ENCODE assay signal across 1 cellular context in genomic region chr12:62957233-62957953, GRCh38.
TF ChIP-seq lines count a peak whose summit lies in the region.

No MANE protein-coding gene starts in this region.

TF ChIP-seq in HepG2, 621 proteins besides CTCF, POLR2A, EP300 and RAD21 (continued from another document and continues in another):
- TF ChIP-seq, protein P1, sequence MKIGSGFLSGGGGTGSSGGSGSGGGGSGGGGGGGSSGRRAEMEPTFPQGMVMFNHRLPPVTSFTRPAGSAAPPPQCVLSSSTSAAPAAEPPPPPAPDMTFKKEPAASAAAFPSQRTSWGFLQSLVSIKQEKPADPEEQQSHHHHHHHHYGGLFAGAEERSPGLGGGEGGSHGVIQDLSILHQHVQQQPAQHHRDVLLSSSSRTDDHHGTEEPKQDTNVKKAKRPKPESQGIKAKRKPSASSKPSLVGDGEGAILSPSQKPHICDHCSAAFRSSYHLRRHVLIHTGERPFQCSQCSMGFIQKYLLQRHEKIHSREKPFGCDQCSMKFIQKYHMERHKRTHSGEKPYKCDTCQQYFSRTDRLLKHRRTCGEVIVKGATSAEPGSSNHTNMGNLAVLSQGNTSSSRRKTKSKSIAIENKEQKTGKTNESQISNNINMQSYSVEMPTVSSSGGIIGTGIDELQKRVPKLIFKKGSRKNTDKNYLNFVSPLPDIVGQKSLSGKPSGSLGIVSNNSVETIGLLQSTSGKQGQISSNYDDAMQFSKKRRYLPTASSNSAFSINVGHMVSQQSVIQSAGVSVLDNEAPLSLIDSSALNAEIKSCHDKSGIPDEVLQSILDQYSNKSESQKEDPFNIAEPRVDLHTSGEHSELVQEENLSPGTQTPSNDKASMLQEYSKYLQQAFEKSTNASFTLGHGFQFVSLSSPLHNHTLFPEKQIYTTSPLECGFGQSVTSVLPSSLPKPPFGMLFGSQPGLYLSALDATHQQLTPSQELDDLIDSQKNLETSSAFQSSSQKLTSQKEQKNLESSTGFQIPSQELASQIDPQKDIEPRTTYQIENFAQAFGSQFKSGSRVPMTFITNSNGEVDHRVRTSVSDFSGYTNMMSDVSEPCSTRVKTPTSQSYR (CRISPR knock-in tag; IDR thresholded peaks at IDR 0.05; ENCODE audit: borderline replicate concordance) = no peak
- TF ChIP-seq ARNTL (CRISPR knock-in tag; IDR thresholded peaks at IDR 0.05) (no peak), KDM6A (CRISPR knock-in tag; IDR thresholded peaks at IDR 0.05; ENCODE audit: low read depth) (0 out of 2 replicates have a peak, but pooled peaks have one; percentile 42), KIAA2018 (CRISPR knock-in tag; IDR thresholded peaks at IDR 0.05; ENCODE audit: borderline replicate concordance) (no peak), ZNF496 (CRISPR knock-in tag; IDR thresholded peaks at IDR 0.05; ENCODE audit: insufficient replicate concordance) (no peak), RARA (CRISPR knock-in tag; IDR thresholded peaks at IDR 0.05) (peak; percentile 25; the same call in 1 of the 2 replicates), AKAP8 (CRISPR knock-in tag; IDR thresholded peaks at IDR 0.05) (no peak), RAD51 (IDR thresholded peaks at IDR 0.05; ENCODE audit: borderline replicate concordance) (no peak), GABPB1 (CRISPR knock-in tag; IDR thresholded peaks at IDR 0.05) (no peak), SPEN (CRISPR knock-in tag; IDR thresholded peaks at IDR 0.05; ENCODE audit: low read depth) (no peak), MEIS2 (CRISPR knock-in tag; IDR thresholded peaks at IDR 0.05) (no peak), IKZF5 (CRISPR knock-in tag; IDR thresholded peaks at IDR 0.05) (no peak), FOXA3 (CRISPR knock-in tag; IDR thresholded peaks at IDR 0.05) (peak; percentile 71), FIP1L1 (IDR thresholded peaks at IDR 0.05; ENCODE audit: borderline replicate concordance, insufficient read depth, low read depth, low read length) (no peak), RFX1 (IDR thresholded peaks at IDR 0.05) (no peak), ZNF136 (CRISPR knock-in tag; IDR thresholded peaks at IDR 0.05; ENCODE audit: low read depth) (no peak), ZNF547 (CRISPR knock-in tag; IDR thresholded peaks at IDR 0.05) (no peak), ZNF552 (CRISPR knock-in tag; IDR thresholded peaks at IDR 0.05; ENCODE audit: borderline replicate concordance) (no peak), ZNF326 (CRISPR knock-in tag; IDR thresholded peaks at IDR 0.05; ENCODE audit: borderline replicate concordance) (no peak), ZNF749 (CRISPR knock-in tag; IDR thresholded peaks at IDR 0.05; ENCODE audit: borderline replicate concordance) (no peak), KLF11 (CRISPR knock-in tag; IDR thresholded peaks at IDR 0.05) (no peak), PREB (CRISPR knock-in tag; IDR thresholded peaks at IDR 0.05) (no peak), CREM (IDR thresholded peaks at IDR 0.05) (peak; percentile 32; the same call in 1 of the 2 replicates), CREM (CRISPR knock-in tag; IDR thresholded peaks at IDR 0.05) (no peak), JUN (CRISPR knock-in tag; IDR thresholded peaks at IDR 0.05) (no peak), MED1 (CRISPR knock-in tag; IDR thresholded peaks at IDR 0.05) (peak; percentile 29; the same call in 1 of the 2 replicates), SRSF1 (optimal IDR thresholded peaks at IDR 0.05; ENCODE audit: low read depth, low read length) (no peak), HOXA5 (CRISPR knock-in tag; IDR thresholded peaks at IDR 0.05) (no peak), HOXA7 (CRISPR knock-in tag; IDR thresholded peaks at IDR 0.05) (no peak), ZNF569 (CRISPR knock-in tag; IDR thresholded peaks at IDR 0.05; ENCODE audit: borderline replicate concordance) (no peak), ZNF598 (CRISPR knock-in tag; IDR thresholded peaks at IDR 0.05; ENCODE audit: borderline replicate concordance) (no peak), ZNF691 (CRISPR knock-in tag; IDR thresholded peaks at IDR 0.05; ENCODE audit: borderline replicate concordance, low read depth) (no peak), ZFP1 (CRISPR knock-in tag; IDR thresholded peaks at IDR 0.05) (peak; percentile 57; the same call in 1 of the 2 replicates), ERF (CRISPR knock-in tag; IDR thresholded peaks at IDR 0.05) (no peak), ZNF589 (CRISPR knock-in tag; conservative IDR thresholded peaks at IDR 0.05) (no peak)
- TF ChIP-seq, protein P2, sequence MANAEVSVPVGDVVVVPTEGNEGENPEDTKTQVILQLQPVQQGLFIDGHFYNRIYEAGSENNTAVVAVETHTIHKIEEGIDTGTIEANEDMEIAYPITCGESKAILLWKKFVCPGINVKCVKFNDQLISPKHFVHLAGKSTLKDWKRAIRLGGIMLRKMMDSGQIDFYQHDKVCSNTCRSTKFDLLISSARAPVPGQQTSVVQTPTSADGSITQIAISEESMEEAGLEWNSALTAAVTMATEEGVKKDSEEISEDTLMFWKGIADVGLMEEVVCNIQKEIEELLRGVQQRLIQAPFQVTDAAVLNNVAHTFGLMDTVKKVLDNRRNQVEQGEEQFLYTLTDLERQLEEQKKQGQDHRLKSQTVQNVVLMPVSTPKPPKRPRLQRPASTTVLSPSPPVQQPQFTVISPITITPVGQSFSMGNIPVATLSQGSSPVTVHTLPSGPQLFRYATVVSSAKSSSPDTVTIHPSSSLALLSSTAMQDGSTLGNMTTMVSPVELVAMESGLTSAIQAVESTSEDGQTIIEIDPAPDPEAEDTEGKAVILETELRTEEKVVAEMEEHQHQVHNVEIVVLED (CRISPR knock-in tag; IDR thresholded peaks at IDR 0.05; ENCODE audit: borderline replicate concordance) = no peak
- TF ChIP-seq, protein P3, sequence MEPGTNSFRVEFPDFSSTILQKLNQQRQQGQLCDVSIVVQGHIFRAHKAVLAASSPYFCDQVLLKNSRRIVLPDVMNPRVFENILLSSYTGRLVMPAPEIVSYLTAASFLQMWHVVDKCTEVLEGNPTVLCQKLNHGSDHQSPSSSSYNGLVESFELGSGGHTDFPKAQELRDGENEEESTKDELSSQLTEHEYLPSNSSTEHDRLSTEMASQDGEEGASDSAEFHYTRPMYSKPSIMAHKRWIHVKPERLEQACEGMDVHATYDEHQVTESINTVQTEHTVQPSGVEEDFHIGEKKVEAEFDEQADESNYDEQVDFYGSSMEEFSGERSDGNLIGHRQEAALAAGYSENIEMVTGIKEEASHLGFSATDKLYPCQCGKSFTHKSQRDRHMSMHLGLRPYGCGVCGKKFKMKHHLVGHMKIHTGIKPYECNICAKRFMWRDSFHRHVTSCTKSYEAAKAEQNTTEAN (CRISPR knock-in tag; conservative IDR thresholded peaks at IDR 0.05) = no peak
- TF ChIP-seq, protein P4, sequence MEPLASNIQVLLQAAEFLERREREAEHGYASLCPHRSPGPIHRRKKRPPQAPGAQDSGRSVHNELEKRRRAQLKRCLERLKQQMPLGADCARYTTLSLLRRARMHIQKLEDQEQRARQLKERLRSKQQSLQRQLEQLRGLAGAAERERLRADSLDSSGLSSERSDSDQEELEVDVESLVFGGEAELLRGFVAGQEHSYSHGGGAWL (CRISPR knock-in tag; IDR thresholded peaks at IDR 0.05) = no peak
- TF ChIP-seq, protein P5, sequence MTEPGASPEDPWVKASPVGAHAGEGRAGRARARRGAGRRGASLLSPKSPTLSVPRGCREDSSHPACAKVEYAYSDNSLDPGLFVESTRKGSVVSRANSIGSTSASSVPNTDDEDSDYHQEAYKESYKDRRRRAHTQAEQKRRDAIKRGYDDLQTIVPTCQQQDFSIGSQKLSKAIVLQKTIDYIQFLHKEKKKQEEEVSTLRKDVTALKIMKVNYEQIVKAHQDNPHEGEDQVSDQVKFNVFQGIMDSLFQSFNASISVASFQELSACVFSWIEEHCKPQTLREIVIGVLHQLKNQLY (CRISPR knock-in tag; IDR thresholded peaks at IDR 0.05) = no peak
